In genomic region chr15:67106764-67107013, GRCh38 we compare ENCODE assay signal across 9 cellular contexts. TPM values are rescaled to one million over a fixed set of nuclear protein-coding genes. Genes with fewer than 3 reads are reported as not detected.
DNase-seq lines count a peak whose midpoint lies in the region; ATAC-seq, FAIRE-seq and TF ChIP-seq lines count a peak whose summit lies in the region.
"Had no signal": no experiment of that assay in that cellular context is flagged by ENCODE, and none has a peak within 500 bp of the region (broad histone marks: within the 10 kb centered on the region; RNA-seq: fewer than 3 reads in every experiment).

No MANE protein-coding gene starts in this region.

- H3K9me3 Mint-ChIP-seq in T-helper 2 cell treated with Interferon-gamma antibody and Interleukin-4, amounts not matched to agents 5 μg/mL and 100 μg/mL, for 36 hours = peaks cover 18% of the 10 kb centered on the region
- H3K9me3 Mint-ChIP-seq in H9 = peaks cover 9 to 15% of the 10 kb centered on the region in 2 experiments

- H3K4me1 Mint-ChIP-seq in T-helper 2 cell treated with Interferon-gamma antibody and Interleukin-4, amounts not matched to agents 5 μg/mL and 100 μg/mL, for 36 hours (ENCODE audit: low read depth) = peaks cover 78% of the 10 kb centered on the region
- H3K4me1 Mint-ChIP-seq in H9 = peaks cover 38 to 44% of the 10 kb centered on the region in 2 experiments

- no peak overlapping the region for H2BK12ac ChIP-seq in H9 (ENCODE audit: insufficient read length, low read depth, low read length)

- no peak overlapping the region for H3K18ac ChIP-seq in H9 (ENCODE audit: insufficient read length, low read depth, low read length)

- no peak overlapping the region for H3K4ac ChIP-seq in H9 (ENCODE audit: low read depth, low read length)

- no peak for TF ChIP-seq EP300 in SK-N-SH (IDR thresholded peaks at IDR 0.05; ENCODE audit: borderline replicate concordance in 1 of 2, low read depth in 1 of 2, low read length in 1 of 2)

- H3K14ac ChIP-seq in H9 (ENCODE audit: insufficient read depth, low read length) = no peak overlapping the region

- H4K91ac ChIP-seq in H9 (ENCODE audit: insufficient read length, low read depth, low read length) = no peak overlapping the region

- H3K27ac Mint-ChIP-seq in T-helper 2 cell treated with Interferon-gamma antibody and Interleukin-4, amounts not matched to agents 5 μg/mL and 100 μg/mL, for 36 hours = peak overlapping the region; percentile 72
- no peak overlapping the region; a peak in 1 of 7 replicates for H3K27ac Mint-ChIP-seq in H9

- CTCF ChIA-PET in SK-N-SH (lab: Yijun Ruan, JAX) = interaction anchor here (1.3 kb wide), 1 partner anchor 160 kb away, joined by 6 read pairs; no protein-coding TSS in a partner anchor

- H3K27ac ChIP-seq in SK-N-SH (ENCODE audit: low read depth in 2 of 2, low read length in 1 of 2) (peak overlapping the region; percentile 67 to 98; a peak in 3 of 4 replicates), keratinocyte (ENCODE audit: control insufficient read depth, insufficient read depth, low read length) (peak overlapping the region; percentile 88), spleen (peak overlapping the region in 5 of 8 donors; percentile 66 to 88 (median 84)), H9 (ENCODE audit: insufficient read length, low read depth, low read length) (no peak overlapping the region)

- no peaks in the 10 kb centered on the region for H3K79me1 ChIP-seq in H9 (ENCODE audit: insufficient read depth, low read depth, low read length, poor library complexity, severe bottlenecking)

- no peaks in the 10 kb centered on the region for H3K23me2 ChIP-seq in H9 (ENCODE audit: insufficient read length, low read depth, low read length, poor library complexity, severe bottlenecking)

- H3K79me2 ChIP-seq in SK-N-SH (ENCODE audit: insufficient read depth) (peaks cover 84% of the 10 kb centered on the region), keratinocyte (ENCODE audit: control insufficient read depth, insufficient read depth, low read length) (peaks cover 76% of the 10 kb centered on the region), H9 (ENCODE audit: insufficient read depth, low read length) (no peaks in the 10 kb centered on the region)

- H4K20me1 ChIP-seq in SK-N-SH (ENCODE audit: insufficient read depth) (no peaks in the 10 kb centered on the region), keratinocyte (ENCODE audit: control insufficient read depth, extremely low read depth, insufficient read depth, low read length) (no peaks in the 10 kb centered on the region), H9 (ENCODE audit: control insufficient read depth, insufficient read depth, insufficient read length) (no peaks in the 10 kb centered on the region)

- no peak overlapping the region for H2AK5ac ChIP-seq in H9 (ENCODE audit: insufficient read length, low read length)

- peak overlapping the region; percentile 53 for H3K4me3 Mint-ChIP-seq in T-helper 2 cell treated with Interferon-gamma antibody and Interleukin-4, amounts not matched to agents 5 μg/mL and 100 μg/mL, for 36 hours
- H3K4me3 Mint-ChIP-seq in H9 = no peak overlapping the region

- H3K9me1 ChIP-seq in keratinocyte (ENCODE audit: control insufficient read depth, extremely low read depth, insufficient read depth, low read length) = peaks cover 5% of the 10 kb centered on the region

- no peaks in the 10 kb centered on the region for H3K27me3 ChIP-seq in SK-N-SH (ENCODE audit: insufficient read depth)
- no peaks in the 10 kb centered on the region for H3K27me3 ChIP-seq in keratinocyte (ENCODE audit: control insufficient read depth, extremely low read depth, insufficient read depth, low read length)
- H3K27me3 ChIP-seq in spleen (replicated peaks in 1 of 7) = no peaks in the 10 kb centered on the region
- no peaks in the 10 kb centered on the region for H3K27me3 ChIP-seq in H9 (ENCODE audit: insufficient read depth, low read length)

- intact Hi-C loops in spleen (cut with DNase I; ENCODE audit: low total_unique reads) = no loop called here

- H2BK20ac ChIP-seq in H9 (ENCODE audit: low read depth, low read length, poor library complexity, severe bottlenecking) = no peak overlapping the region

- no peak overlapping the region for H3K56ac ChIP-seq in H9 (ENCODE audit: insufficient read length, low read depth, low read length)

- H2BK15ac ChIP-seq in H9 (ENCODE audit: low read depth, low read length) = no peak overlapping the region

- no peaks in the 10 kb centered on the region for H3K9me2 ChIP-seq in SK-N-SH

- WGBS in SK-N-SH (ENCODE audit: low lambda C conversion rate) = 7% methylated on average over 2 of the region's 2 CpGs
- 29 to 39% (median 36%) methylated on average over 2 of the region's 2 CpGs for WGBS in spleen, 5 donors
- WGBS in H9 (ENCODE audit: extremely low coverage, insufficient read length, low lambda C conversion rate) = no CpG with 5 or more reads among the region's 2 CpGs

- H2AFZ ChIP-seq in SK-N-SH (ENCODE audit: low read depth) = no peak overlapping the region
- no peak overlapping the region for H2AFZ ChIP-seq in keratinocyte (ENCODE audit: control insufficient read depth, low read length)
- H2AFZ ChIP-seq in H9 (ENCODE audit: low read length) = no peak overlapping the region

- no peaks in the 10 kb centered on the region for H3K27me3 Mint-ChIP-seq in T-helper 2 cell treated with Interferon-gamma antibody and Interleukin-4, amounts not matched to agents 5 μg/mL and 100 μg/mL, for 36 hours (ENCODE audit: low read depth)
- H3K27me3 Mint-ChIP-seq in H9 (ENCODE audit: low read depth) = no peaks in the 10 kb centered on the region

- DNase-seq in SK-N-SH (no peak), keratinocyte (ENCODE audit: low read depth, low spot score) (no peak), spleen (no peak), H9 (no peak), iPS-NIHi7 (ENCODE audit: extremely low spot score) (no peak), AG08395 (ENCODE audit: low spot score) (no peak)
- no peak for DNase-seq in T-helper 2 cell treated with Interferon-gamma antibody and Interleukin-4, amounts not matched to agents 5 μg/mL and 100 μg/mL, for 36 hours (ENCODE audit: low spot score)
- DNase-seq: NCI-H1436 had no signal

- H3K23ac ChIP-seq in H9 (ENCODE audit: insufficient read length, low read depth, low read length) = no peak overlapping the region

- H3K4me1 ChIP-seq in SK-N-SH (ENCODE audit: control insufficient read depth in 1 of 2, insufficient read depth in 2 of 2, low read depth in 1 of 2, low read length in 1 of 2) (peaks cover 31 to 49% of the 10 kb centered on the region in 2 experiments), keratinocyte (ENCODE audit: control insufficient read depth, extremely low read depth, insufficient read depth, low read length) (peaks cover 72% of the 10 kb centered on the region), spleen (peaks cover 71 to 100% (median 96%) of the 10 kb centered on the region in 6 donors), H9 (ENCODE audit: insufficient read depth, low read length) (peaks cover 2% of the 10 kb centered on the region; the same call in 1 of the 2 replicates)

- peaks cover 55% of the 10 kb centered on the region for H3K36me3 Mint-ChIP-seq in T-helper 2 cell treated with Interferon-gamma antibody and Interleukin-4, amounts not matched to agents 5 μg/mL and 100 μg/mL, for 36 hours (ENCODE audit: low read depth)
- H3K36me3 Mint-ChIP-seq in H9 (ENCODE audit: insufficient read depth in 1 of 3, low read depth in 3 of 3) = peaks cover 9 to 17% (median 11%) of the 10 kb centered on the region in 3 experiments

- H3K4me2 ChIP-seq in SK-N-SH (peak overlapping the region; percentile 61), keratinocyte (ENCODE audit: control insufficient read depth, extremely low read depth, insufficient read depth, low read depth, low read length) (peak overlapping the region; percentile 46), H9 (ENCODE audit: insufficient read depth, insufficient read length, low read length) (no peak overlapping the region)

- ATAC-seq in SK-N-SH treated with all-trans-retinoic acid at 6 μM for 48 hours = no peak

- dilution Hi-C loops in keratinocyte (cut with MboI; ENCODE audit: extremely low pct_ligation_motif_present, low sequenced_read_pairs) = no loop called here

- no peak overlapping the region for H2BK5ac ChIP-seq in H9 (ENCODE audit: insufficient read length, low read length)

- H3K4me3 ChIP-seq in SK-N-SH (ENCODE audit: low read depth in 2 of 2, low read length in 1 of 2) (0 out of 4 replicates have a peak overlapping the region, but pooled peaks of 1 of the 2 experiments have one; percentile 16), keratinocyte (ENCODE audit: control insufficient read depth in 2 of 3, extremely low read depth in 1 of 3, insufficient read depth in 2 of 3, low read depth in 1 of 3, low read length in 3 of 3) (no peak overlapping the region), spleen (no peak overlapping the region)

- peaks cover 31% of the 10 kb centered on the region for H3F3A ChIP-seq in SK-N-SH (replicated peaks; ENCODE audit: insufficient read depth)

- TF ChIP-seq CTCF in SK-N-SH (IDR thresholded peaks at IDR 0.05) = no peak
- TF ChIP-seq CTCF in keratinocyte (optimal IDR thresholded peaks at IDR 0.05 in 1 of 3, IDR thresholded peaks at IDR 0.05 in 1 of 3, conservative IDR thresholded peaks at IDR 0.05 in 1 of 3; ENCODE audit: extremely low read depth in 1 of 3, insufficient read depth in 2 of 3, low read length in 3 of 3) = no peak
- TF ChIP-seq CTCF in spleen (IDR thresholded peaks at IDR 0.05 in 8 of 11, conservative IDR thresholded peaks at IDR 0.05 in 3 of 11) = no peak
- no peak for TF ChIP-seq CTCF in H9 (conservative IDR thresholded peaks at IDR 0.05)

- H2BK120ac ChIP-seq in H9 (ENCODE audit: low read depth, low read length, poor library complexity, severe bottlenecking) = no peak overlapping the region

- FAIRE-seq in keratinocyte (lab: Jason Lieb, UNC) = no peak

- TF ChIP-seq POLR2A in spleen (IDR thresholded peaks at IDR 0.05) = no peak

- peaks cover 0 to 12% of the 10 kb centered on the region in 2 experiments for H3K36me3 ChIP-seq in SK-N-SH (replicated peaks in 1 of 2; ENCODE audit: control insufficient read depth in 1 of 2, insufficient read depth in 2 of 2, low read length in 1 of 2)
- H3K36me3 ChIP-seq in keratinocyte (ENCODE audit: control insufficient read depth in 2 of 2, extremely low read depth in 1 of 2, insufficient read depth in 2 of 2, low read length in 2 of 2) = peaks cover 11 to 28% of the 10 kb centered on the region in 2 experiments
- no peaks in the 10 kb centered on the region for H3K36me3 ChIP-seq in spleen

- TF ChIP-seq RAD21 in SK-N-SH (IDR thresholded peaks at IDR 0.05; ENCODE audit: low read length) = no peak

- H4K5ac ChIP-seq in H9 (ENCODE audit: insufficient read length, low read depth, low read length) = no peak overlapping the region

- H3K9ac ChIP-seq in SK-N-SH (peak overlapping the region; percentile 71), keratinocyte (ENCODE audit: control insufficient read depth, extremely low read depth, insufficient read depth, low read length) (peak overlapping the region; percentile 76), H9 (ENCODE audit: extremely low read depth, insufficient read length, low read length) (no peak overlapping the region)

- no peak overlapping the region for H3T11ph ChIP-seq in H9 (ENCODE audit: low read length)

- H4K8ac ChIP-seq in H9 (replicated peaks; ENCODE audit: insufficient read length, low read depth, low read length) = no peak overlapping the region

- POLR2A ChIA-PET in SK-N-SH (lab: Yijun Ruan, JAX) = no interaction called here

- peaks cover 5% of the 10 kb centered on the region; the same call in 1 of the 2 replicates for H3K9me3 ChIP-seq in SK-N-SH
- H3K9me3 ChIP-seq in keratinocyte (ENCODE audit: control insufficient read depth, low read depth, low read length) = peaks cover 2% of the 10 kb centered on the region
- H3K9me3 ChIP-seq in spleen = peaks cover 0 to 7% (median 0%) of the 10 kb centered on the region in 8 donors
- no peaks in the 10 kb centered on the region for H3K9me3 ChIP-seq in H9 (ENCODE audit: control insufficient read depth, low read depth, low read length)

RNA-seq across cellular contexts. Expression of gene SMAD3, which starts 41.3 kb away (rescaled TPM):
- polyA plus RNA-seq in SK-N-SH (2012; rRNA removed) (18.0 and 19.5 TPM in 2 replicates), keratinocyte (30.6 to 52.9 TPM (median 33.7 TPM) in 3 replicates), spleen (1 to 10 TPM; 8.3 to 8.9 (median 8.6) TPM)
- 12.0 and 14.6 TPM in 2 replicates for polyA plus RNA-seq in SK-N-SH (2012; cell fraction: cytosol; rRNA removed)
- polyA plus RNA-seq in SK-N-SH (2012; cell fraction: nucleus; rRNA removed) = 47.4 and 59.5 TPM in 2 replicates
- polyA plus RNA-seq in keratinocyte (2011; ENCODE audit: low read depth) = 8.1 TPM
- polyA plus RNA-seq in keratinocyte (2011; cell fraction: cytosol; rRNA removed) = 23.9 and 26.7 TPM in 2 replicates
- polyA plus RNA-seq in keratinocyte (2011; cell fraction: nucleus; rRNA removed) = 74.9 and 76.8 TPM in 2 replicates
- polyA plus RNA-seq in keratinocyte (2012; ENCODE audit: low replicate concordance) = 26.5 and 44.9 TPM in 2 replicates
- polyA minus RNA-seq in keratinocyte = 45.4 to 160 TPM (median 47.7 TPM) in 3 replicates
- 23.8 TPM for polyA minus RNA-seq in keratinocyte (2011; cell fraction: cytosol; rRNA and poly(A)+ RNA removed)
- 30.5 and 55.1 TPM in 2 replicates for polyA minus RNA-seq in keratinocyte (2011; cell fraction: nucleus; rRNA and poly(A)+ RNA removed)
- total RNA-seq in spleen (10 to 100 TPM; 27.3 to 78.4 (median 47.5) TPM), H9 (2021) (25.9 and 26.7 TPM in 2 replicates)
